23 cellular contexts compared by ENCODE assay signal in genomic region chr7:2751086-2751485, GRCh38.
"Had no signal": no experiment of that assay in that cellular context is flagged by ENCODE, and none has a peak within 500 bp of the region (broad histone marks: within the 10 kb centered on the region; RNA-seq: fewer than 3 reads in every experiment).

No MANE protein-coding gene starts in this region.

- H3K27ac ChIP-seq: breast epithelium, skin epidermis, suprapubic skin, transverse colon, vagina had no signal

- H3K4me3 Mint-ChIP-seq: activated CD4-positive, alpha-beta memory T cell treated with anti-CD3 and anti-CD28 coated beads for 36 hours; activated naive CD8-positive, alpha-beta T cell treated with anti-CD3 and anti-CD28 coated beads for 36 hours; natural killer cell had no signal

- H3K27me3 Mint-ChIP-seq: activated CD4-positive, alpha-beta memory T cell treated with anti-CD3 and anti-CD28 coated beads for 36 hours; activated naive CD8-positive, alpha-beta T cell treated with anti-CD3 and anti-CD28 coated beads for 36 hours had no signal

- ATAC-seq: left colon, natural killer cell had no signal

- H3K4me1 ChIP-seq: breast epithelium, vagina had no signal

- FAIRE-seq: keratinocyte, TTC549 had no signal

- H3K9me3 Mint-ChIP-seq: natural killer cell had no signal

- H3K36me3 ChIP-seq: breast epithelium, stomach, suprapubic skin, transverse colon, vagina had no signal

- H3K4me3 ChIP-seq: breast epithelium, lung, skin epidermis, stomach, suprapubic skin, transverse colon, vagina had no signal

- H3K36me3 Mint-ChIP-seq: natural killer cell had no signal

- H3K9me3 ChIP-seq: breast epithelium, stomach, suprapubic skin, transverse colon, vagina had no signal

- H3K27ac Mint-ChIP-seq: activated CD4-positive, alpha-beta memory T cell treated with anti-CD3 and anti-CD28 coated beads for 36 hours; activated naive CD8-positive, alpha-beta T cell treated with anti-CD3 and anti-CD28 coated beads for 36 hours; natural killer cell had no signal

- DNase-seq: activated CD4-positive, alpha-beta T cell treated with anti-CD3 and anti-CD28 coated beads for 4 hours; activated naive CD4-positive, alpha-beta T cell treated with Interleukin-2 at 50 U/mL for 16 hours; activated naive CD8-positive, alpha-beta T cell treated with anti-CD3 and anti-CD28 coated beads for 36 hours; activated T-cell treated with anti-CD3 and anti-CD28 coated beads, Interleukin-2, amount 50 U/mL, for 48 hours; amniotic stem cell; cerebellar nuclear complex; erythroblast; foreskin fibroblast; left colon; midbrain; natural killer cell; stimulated activated CD4-positive, alpha-beta T cell treated with anti-CD3 and anti-CD28 coated beads, Interleukin-1b, Interleukin-23, amount 100 ng/mL, for 48 hours; stomach; T-helper 1 cell; transverse colon had no signal

- H3K27me3 ChIP-seq: breast epithelium, stomach, suprapubic skin, transverse colon, vagina had no signal
